ENCODE assay signal across 3 cellular contexts in the genomic region with DNA sequence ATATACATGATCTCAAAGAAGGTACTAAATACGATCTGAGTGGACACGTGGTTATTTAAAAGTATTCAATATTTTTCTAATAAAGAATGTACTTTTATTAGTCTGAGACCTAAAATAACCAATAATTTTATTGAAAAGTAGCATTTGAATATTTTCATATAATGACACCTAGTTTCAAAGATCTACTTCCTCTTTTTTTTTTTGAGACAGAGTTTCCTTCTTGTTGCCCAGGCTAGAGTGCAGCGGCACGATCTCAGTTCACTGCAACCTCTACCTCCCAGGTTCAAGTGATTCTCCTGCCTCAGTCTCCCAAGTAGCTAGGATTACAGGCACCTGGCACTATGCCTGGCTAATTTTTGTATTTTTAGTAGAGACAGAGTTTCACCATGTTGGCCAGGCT. TPM values are rescaled to one million over a fixed set of nuclear protein-coding genes. Genes with fewer than 3 reads are reported as not detected.
"Had no signal": no experiment of that assay in that cellular context is flagged by ENCODE, and none has a peak within 500 bp of the region (broad histone marks: within the 10 kb centered on the region; RNA-seq: fewer than 3 reads in every experiment).

No MANE protein-coding gene starts in this region.

RNA-seq across cellular contexts. Expression of a gene that starts 56.1 kb away (rescaled TPM):
- total RNA-seq: mammary epithelial cell, myocyte had no signal
- polyA plus RNA-seq: mammary epithelial cell, neural cell had no signal
